1 cellular context compared by ENCODE assay signal in the genomic region with DNA sequence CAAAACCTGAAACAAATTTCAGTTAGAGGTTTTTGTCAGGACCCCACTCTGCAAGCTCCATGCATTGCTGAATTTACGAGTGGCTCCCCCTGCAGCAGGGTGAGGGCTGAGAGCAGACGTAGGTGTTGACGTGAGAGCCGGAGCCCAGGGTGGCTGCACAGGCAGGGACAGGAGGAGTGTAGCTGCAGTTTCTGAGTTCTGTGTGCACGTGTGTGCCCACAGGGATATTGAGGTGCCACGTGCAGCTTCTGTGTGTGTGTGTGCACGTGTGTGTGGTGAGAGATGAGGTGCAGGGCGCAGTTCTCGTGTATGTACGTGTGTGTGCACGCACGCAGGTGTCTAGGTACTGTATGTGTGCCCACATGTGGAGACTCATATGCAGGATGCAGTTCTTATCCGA.
TF ChIP-seq lines count a peak whose summit lies in the region.

No MANE protein-coding gene starts in this region.

TF ChIP-seq in H1, 55 proteins besides CTCF, POLR2A, EP300 and RAD21:
- TF ChIP-seq TAF1 (IDR thresholded peaks at IDR 0.05; ENCODE audit: low read depth, low read length) (no peak), KDM1A (IDR thresholded peaks at IDR 0.05; ENCODE audit: borderline replicate concordance, low read length) (no peak), SIX5 (IDR thresholded peaks at IDR 0.05; ENCODE audit: low read depth, low read length) (no peak), CHD2 (IDR thresholded peaks at IDR 0.05; ENCODE audit: low read length) (no peak), BRCA1 (IDR thresholded peaks at IDR 0.05; ENCODE audit: low read depth, low read length) (no peak), SP1 (IDR thresholded peaks at IDR 0.05; ENCODE audit: low read depth, low read length) (no peak), TCF12 (IDR thresholded peaks at IDR 0.05; ENCODE audit: low read depth, low read length) (no peak), CEBPB (IDR thresholded peaks at IDR 0.05; ENCODE audit: low read depth, low read length) (no peak), SRF (IDR thresholded peaks at IDR 0.05; ENCODE audit: low read depth, low read length) (no peak), TBP (IDR thresholded peaks at IDR 0.05; ENCODE audit: low read depth, low read length) (no peak), HDAC6 (IDR thresholded peaks at IDR 0.05; ENCODE audit: low read depth, low read length) (no peak), JUN (IDR thresholded peaks at IDR 0.05; ENCODE audit: low read depth, low read length) (no peak), SUZ12 (IDR thresholded peaks at IDR 0.05; ENCODE audit: low read length) (no peak), TAF7 (optimal IDR thresholded peaks at IDR 0.05; ENCODE audit: borderline replicate concordance, low read depth, low read length) (no peak), SP2 (IDR thresholded peaks at IDR 0.05; ENCODE audit: low read length) (no peak), BACH1 (IDR thresholded peaks at IDR 0.05; ENCODE audit: low read length) (no peak)
- TF ChIP-seq, protein P1, sequence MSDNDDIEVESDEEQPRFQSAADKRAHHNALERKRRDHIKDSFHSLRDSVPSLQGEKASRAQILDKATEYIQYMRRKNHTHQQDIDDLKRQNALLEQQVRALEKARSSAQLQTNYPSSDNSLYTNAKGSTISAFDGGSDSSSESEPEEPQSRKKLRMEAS (IDR thresholded peaks at IDR 0.05), result no peak
- TF ChIP-seq, protein P2, sequence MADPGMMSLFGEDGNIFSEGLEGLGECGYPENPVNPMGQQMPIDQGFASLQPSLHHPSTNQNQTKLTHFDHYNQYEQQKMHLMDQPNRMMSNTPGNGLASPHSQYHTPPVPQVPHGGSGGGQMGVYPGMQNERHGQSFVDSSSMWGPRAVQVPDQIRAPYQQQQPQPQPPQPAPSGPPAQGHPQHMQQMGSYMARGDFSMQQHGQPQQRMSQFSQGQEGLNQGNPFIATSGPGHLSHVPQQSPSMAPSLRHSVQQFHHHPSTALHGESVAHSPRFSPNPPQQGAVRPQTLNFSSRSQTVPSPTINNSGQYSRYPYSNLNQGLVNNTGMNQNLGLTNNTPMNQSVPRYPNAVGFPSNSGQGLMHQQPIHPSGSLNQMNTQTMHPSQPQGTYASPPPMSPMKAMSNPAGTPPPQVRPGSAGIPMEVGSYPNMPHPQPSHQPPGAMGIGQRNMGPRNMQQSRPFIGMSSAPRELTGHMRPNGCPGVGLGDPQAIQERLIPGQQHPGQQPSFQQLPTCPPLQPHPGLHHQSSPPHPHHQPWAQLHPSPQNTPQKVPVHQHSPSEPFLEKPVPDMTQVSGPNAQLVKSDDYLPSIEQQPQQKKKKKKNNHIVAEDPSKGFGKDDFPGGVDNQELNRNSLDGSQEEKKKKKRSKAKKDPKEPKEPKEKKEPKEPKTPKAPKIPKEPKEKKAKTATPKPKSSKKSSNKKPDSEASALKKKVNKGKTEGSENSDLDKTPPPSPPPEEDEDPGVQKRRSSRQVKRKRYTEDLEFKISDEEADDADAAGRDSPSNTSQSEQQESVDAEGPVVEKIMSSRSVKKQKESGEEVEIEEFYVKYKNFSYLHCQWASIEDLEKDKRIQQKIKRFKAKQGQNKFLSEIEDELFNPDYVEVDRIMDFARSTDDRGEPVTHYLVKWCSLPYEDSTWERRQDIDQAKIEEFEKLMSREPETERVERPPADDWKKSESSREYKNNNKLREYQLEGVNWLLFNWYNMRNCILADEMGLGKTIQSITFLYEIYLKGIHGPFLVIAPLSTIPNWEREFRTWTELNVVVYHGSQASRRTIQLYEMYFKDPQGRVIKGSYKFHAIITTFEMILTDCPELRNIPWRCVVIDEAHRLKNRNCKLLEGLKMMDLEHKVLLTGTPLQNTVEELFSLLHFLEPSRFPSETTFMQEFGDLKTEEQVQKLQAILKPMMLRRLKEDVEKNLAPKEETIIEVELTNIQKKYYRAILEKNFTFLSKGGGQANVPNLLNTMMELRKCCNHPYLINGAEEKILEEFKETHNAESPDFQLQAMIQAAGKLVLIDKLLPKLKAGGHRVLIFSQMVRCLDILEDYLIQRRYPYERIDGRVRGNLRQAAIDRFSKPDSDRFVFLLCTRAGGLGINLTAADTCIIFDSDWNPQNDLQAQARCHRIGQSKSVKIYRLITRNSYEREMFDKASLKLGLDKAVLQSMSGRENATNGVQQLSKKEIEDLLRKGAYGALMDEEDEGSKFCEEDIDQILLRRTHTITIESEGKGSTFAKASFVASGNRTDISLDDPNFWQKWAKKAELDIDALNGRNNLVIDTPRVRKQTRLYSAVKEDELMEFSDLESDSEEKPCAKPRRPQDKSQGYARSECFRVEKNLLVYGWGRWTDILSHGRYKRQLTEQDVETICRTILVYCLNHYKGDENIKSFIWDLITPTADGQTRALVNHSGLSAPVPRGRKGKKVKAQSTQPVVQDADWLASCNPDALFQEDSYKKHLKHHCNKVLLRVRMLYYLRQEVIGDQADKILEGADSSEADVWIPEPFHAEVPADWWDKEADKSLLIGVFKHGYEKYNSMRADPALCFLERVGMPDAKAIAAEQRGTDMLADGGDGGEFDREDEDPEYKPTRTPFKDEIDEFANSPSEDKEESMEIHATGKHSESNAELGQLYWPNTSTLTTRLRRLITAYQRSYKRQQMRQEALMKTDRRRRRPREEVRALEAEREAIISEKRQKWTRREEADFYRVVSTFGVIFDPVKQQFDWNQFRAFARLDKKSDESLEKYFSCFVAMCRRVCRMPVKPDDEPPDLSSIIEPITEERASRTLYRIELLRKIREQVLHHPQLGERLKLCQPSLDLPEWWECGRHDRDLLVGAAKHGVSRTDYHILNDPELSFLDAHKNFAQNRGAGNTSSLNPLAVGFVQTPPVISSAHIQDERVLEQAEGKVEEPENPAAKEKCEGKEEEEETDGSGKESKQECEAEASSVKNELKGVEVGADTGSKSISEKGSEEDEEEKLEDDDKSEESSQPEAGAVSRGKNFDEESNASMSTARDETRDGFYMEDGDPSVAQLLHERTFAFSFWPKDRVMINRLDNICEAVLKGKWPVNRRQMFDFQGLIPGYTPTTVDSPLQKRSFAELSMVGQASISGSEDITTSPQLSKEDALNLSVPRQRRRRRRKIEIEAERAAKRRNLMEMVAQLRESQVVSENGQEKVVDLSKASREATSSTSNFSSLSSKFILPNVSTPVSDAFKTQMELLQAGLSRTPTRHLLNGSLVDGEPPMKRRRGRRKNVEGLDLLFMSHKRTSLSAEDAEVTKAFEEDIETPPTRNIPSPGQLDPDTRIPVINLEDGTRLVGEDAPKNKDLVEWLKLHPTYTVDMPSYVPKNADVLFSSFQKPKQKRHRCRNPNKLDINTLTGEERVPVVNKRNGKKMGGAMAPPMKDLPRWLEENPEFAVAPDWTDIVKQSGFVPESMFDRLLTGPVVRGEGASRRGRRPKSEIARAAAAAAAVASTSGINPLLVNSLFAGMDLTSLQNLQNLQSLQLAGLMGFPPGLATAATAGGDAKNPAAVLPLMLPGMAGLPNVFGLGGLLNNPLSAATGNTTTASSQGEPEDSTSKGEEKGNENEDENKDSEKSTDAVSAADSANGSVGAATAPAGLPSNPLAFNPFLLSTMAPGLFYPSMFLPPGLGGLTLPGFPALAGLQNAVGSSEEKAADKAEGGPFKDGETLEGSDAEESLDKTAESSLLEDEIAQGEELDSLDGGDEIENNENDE (IDR thresholded peaks at IDR 0.05; ENCODE audit: insufficient replicate concordance, low read length), result no peak
- TF ChIP-seq, protein P3, sequence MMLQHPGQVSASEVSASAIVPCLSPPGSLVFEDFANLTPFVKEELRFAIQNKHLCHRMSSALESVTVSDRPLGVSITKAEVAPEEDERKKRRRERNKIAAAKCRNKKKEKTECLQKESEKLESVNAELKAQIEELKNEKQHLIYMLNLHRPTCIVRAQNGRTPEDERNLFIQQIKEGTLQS (IDR thresholded peaks at IDR 0.05; ENCODE audit: insufficient read depth, low read depth, low read length), result no peak
